Comparison of ENCODE assay signal across 9 cellular contexts in the genomic region with DNA sequence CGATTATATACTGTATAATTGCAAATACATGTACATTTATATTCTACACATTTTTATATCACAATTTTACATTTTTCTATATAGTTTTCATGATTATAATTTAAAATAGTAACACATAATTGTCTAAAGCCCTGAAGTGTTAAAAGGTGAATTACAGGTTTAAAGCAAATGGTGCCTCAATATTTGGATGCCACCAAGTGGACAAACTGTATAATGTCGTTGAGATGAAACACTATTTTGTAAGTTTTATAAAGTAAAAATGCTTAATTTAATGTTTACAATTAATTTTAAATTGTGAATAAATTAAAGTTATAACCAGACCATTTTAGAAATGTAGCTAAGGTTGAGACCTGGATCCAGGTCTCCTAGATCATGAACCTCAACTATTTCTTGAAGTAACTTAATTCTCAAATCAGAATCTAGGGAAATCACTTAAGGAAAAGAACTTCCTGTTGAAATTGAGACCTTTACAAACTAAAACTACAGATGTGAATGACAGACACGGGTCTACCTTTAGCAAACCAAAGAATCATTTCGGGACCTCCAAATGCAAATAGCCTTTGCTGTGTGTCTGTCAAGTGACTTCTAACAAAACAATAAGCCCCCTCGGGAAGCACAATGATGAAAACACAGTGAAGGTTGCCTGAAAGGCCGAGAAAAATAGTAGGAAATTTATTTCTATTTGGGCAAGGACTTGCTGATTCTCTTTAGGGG. TPM values are rescaled to one million over a fixed set of nuclear protein-coding genes. Genes with fewer than 3 reads are reported as not detected.
DNase-seq lines count a peak whose midpoint lies in the region; ATAC-seq and TF ChIP-seq lines count a peak whose summit lies in the region.
"Had no signal": no experiment of that assay in that cellular context is flagged by ENCODE, and none has a peak within 500 bp of the region (broad histone marks: within the 10 kb centered on the region; RNA-seq: fewer than 3 reads in every experiment).

No MANE protein-coding gene starts in this region.

- H3K18ac ChIP-seq in IMR-90 (ENCODE audit: low read depth, low read length): peak overlapping the region; percentile 31; the same call in 1 of the 2 replicates

- POLR2A ChIA-PET in CD8-positive, alpha-beta T cell (lab: Charles Lee): no interaction called here
- POLR2A ChIA-PET in IMR-90 (lab: Charles Lee; ENCODE audit: unreplicated experiment): no interaction called here

- H2BK15ac ChIP-seq in IMR-90 (ENCODE audit: low read depth, low read length): no peak overlapping the region

- no peaks in the 10 kb centered on the region for H3K9me3 Mint-ChIP-seq in CD8-positive, alpha-beta T cell

- no peak for DNase-seq in CD8-positive, alpha-beta T cell
- DNase-seq in IMR-90 (peak; percentile 23), ascending aorta (ENCODE audit: low spot score in 2 of 2) (no peak), left lung (no peak), DMS153 (lab: John Stamatoyannopoulos, UW) (no peak)

- H3K36me3 ChIP-seq in CD8-positive, alpha-beta T cell (ENCODE audit: insufficient read depth, low read length): no peaks in the 10 kb centered on the region
- H3K36me3 ChIP-seq in IMR-90 (ENCODE audit: control insufficient read depth, insufficient read depth, low read length) (no peaks in the 10 kb centered on the region; the same call in 1 of the 2 replicates), ascending aorta (no peaks in the 10 kb centered on the region), left lung (no peaks in the 10 kb centered on the region)
- H3K36me3 ChIP-seq: neutrophil had no signal

- no peak overlapping the region for H3K56ac ChIP-seq in IMR-90 (ENCODE audit: extremely low read depth, insufficient read depth, low read length)

- 0 out of 2 replicates have a peak overlapping the region, but pooled peaks have one; percentile 16 for H3K23ac ChIP-seq in IMR-90 (ENCODE audit: low read depth, low read length)

- H3K4me3 Mint-ChIP-seq in CD8-positive, alpha-beta T cell: no peak overlapping the region

- dilution Hi-C loops in IMR-90 (cut with HindIII; ENCODE audit: low sequenced_read_pairs, unreplicated experiment): no loop called here

- TF ChIP-seq CTCF in CD8-positive, alpha-beta T cell (IDR thresholded peaks at IDR 0.05): peak; percentile 40
- TF ChIP-seq CTCF in IMR-90 (conservative IDR thresholded peaks at IDR 0.05; ENCODE audit: low read depth, low read length) (peak; percentile 61), ascending aorta (IDR thresholded peaks at IDR 0.05) (peak in 1 of 3 experiments; percentile 57), left lung (IDR thresholded peaks at IDR 0.05) (peak; percentile 18 to 57)

- H4K91ac ChIP-seq in IMR-90 (ENCODE audit: insufficient read depth, low read depth, low read length): no peak overlapping the region

- no peaks in the 10 kb centered on the region for H3K27me3 ChIP-seq in CD8-positive, alpha-beta T cell (ENCODE audit: insufficient read depth, low read length)
- H3K27me3 ChIP-seq in IMR-90 (ENCODE audit: control insufficient read depth, insufficient read depth, low read length) (no peaks in the 10 kb centered on the region), ascending aorta (no peaks in the 10 kb centered on the region), left lung (no peaks in the 10 kb centered on the region)
- H3K27me3 ChIP-seq: neutrophil had no signal

- H4K5ac ChIP-seq in IMR-90 (ENCODE audit: low read depth, low read length): 0 out of 2 replicates have a peak overlapping the region, but pooled peaks have one; percentile 29

- CTCF ChIA-PET in CD8-positive, alpha-beta T cell (lab: Charles Lee): no interaction called here
- CTCF ChIA-PET in IMR-90 (lab: Yijun Ruan, JAX): interaction anchor here (1.0 to 1.5 kb wide), 2 partner anchors 11 to 341 kb away, joined by 3 to 4 read pairs; no protein-coding TSS in a partner anchor

- peaks cover 4% of the 10 kb centered on the region for H3K36me3 Mint-ChIP-seq in CD8-positive, alpha-beta T cell

- H2AK9ac ChIP-seq in IMR-90 (replicated peaks; ENCODE audit: low read depth, low read length, poor library complexity): no peak overlapping the region

- no peak for ATAC-seq in CD8-positive, alpha-beta T cell
- ATAC-seq in IMR-90 (ENCODE audit: low read depth) (0 out of 2 replicates have a peak, but pooled peaks have one; percentile 48), left lung (peak; percentile 83), HG03521 (IDR thresholded peaks at IDR 0.05; ENCODE audit: unreplicated experiment) (no peak), HG03457 (IDR thresholded peaks at IDR 0.05; ENCODE audit: unreplicated experiment) (no peak), HG03460 (IDR thresholded peaks at IDR 0.05; ENCODE audit: unreplicated experiment) (no peak)

- intact Hi-C loops in CD8-positive, alpha-beta T cell (cut with DNase I, micrococcal nuclease): no loop called here
- intact Hi-C loops in IMR-90 (cut with micrococcal nuclease): no loop called here
- intact Hi-C loops in ascending aorta (cut with DNase I): loop anchor here (1.0 kb wide), 1 partner anchor 342 kb away; no protein-coding TSS in a partner anchor
- intact Hi-C loops in left lung (cut with DNase I): no loop called here

- peak; percentile 64 for TF ChIP-seq RAD21 in IMR-90 (IDR thresholded peaks at IDR 0.05; ENCODE audit: low read length)

- no peak overlapping the region for H2AK5ac ChIP-seq in IMR-90 (ENCODE audit: low read depth, low read length)

- no peak overlapping the region for H3K14ac ChIP-seq in IMR-90 (replicated peaks; ENCODE audit: low read depth, low read length)

- no peak overlapping the region for H3K4ac ChIP-seq in IMR-90 (ENCODE audit: low read depth, low read length)

- no peaks in the 10 kb centered on the region for H3K9me1 ChIP-seq in IMR-90 (ENCODE audit: insufficient read depth, low read length)

- no peaks in the 10 kb centered on the region for H3K9me3 ChIP-seq in CD8-positive, alpha-beta T cell (ENCODE audit: low read length)
- no peaks in the 10 kb centered on the region for H3K9me3 ChIP-seq in IMR-90 (ENCODE audit: control insufficient read depth, insufficient read depth, low read length)
- H3K9me3 ChIP-seq in ascending aorta: no peaks in the 10 kb centered on the region
- no peaks in the 10 kb centered on the region for H3K9me3 ChIP-seq in left lung
- H3K9me3 ChIP-seq: neutrophil had no signal

- H3K79me1 ChIP-seq in IMR-90 (ENCODE audit: low read depth in 1 of 2, low read length in 2 of 2): no peaks in the 10 kb centered on the region

- H2BK20ac ChIP-seq in IMR-90 (ENCODE audit: low read depth, low read length): no peak overlapping the region

- no peaks in the 10 kb centered on the region for H4K20me1 ChIP-seq in IMR-90 (ENCODE audit: insufficient read depth, low read length)

- no TSS peak for BruUV-seq in IMR-90 (replicated peaks; lab: Mats Ljungman, UMichigan)

- in situ Hi-C loops in IMR-90 (cut with MboI; ENCODE audit: low sequenced_read_pairs): no loop called here

- no CpG with 5 or more reads among the region's 6 CpGs for WGBS in IMR-90 (ENCODE audit: extremely low coverage in 2 of 2, insufficient read length in 1 of 2), 2 experiments

- H2AFZ ChIP-seq in IMR-90 (replicated peaks; ENCODE audit: low read length, poor library complexity): no peak overlapping the region

- H3K4me3 ChIP-seq in CD8-positive, alpha-beta T cell (ENCODE audit: low read depth, low read length): no peak overlapping the region
- H3K4me3 ChIP-seq in IMR-90 (ENCODE audit: insufficient read depth, low read depth, low read length) (no peak overlapping the region), ascending aorta (peak overlapping the region; percentile 51 to 53), left lung (peak overlapping the region; percentile 2 to 28)

- H2BK120ac ChIP-seq in IMR-90 (ENCODE audit: low read depth, low read length): no peak overlapping the region

- no peak for TF ChIP-seq POLR2A in IMR-90 (IDR thresholded peaks at IDR 0.05; ENCODE audit: low read depth, low read length)

- H2BK5ac ChIP-seq in IMR-90 (ENCODE audit: low read depth, low read length, poor library complexity, severe bottlenecking): no peak overlapping the region

- no peak overlapping the region for H3K27ac ChIP-seq in CD8-positive, alpha-beta T cell (ENCODE audit: low read depth, low read length)
- H3K27ac ChIP-seq in IMR-90 (ENCODE audit: insufficient read depth, low read length) (no peak overlapping the region), ascending aorta (peak overlapping the region; percentile 62 to 79), left lung (peak overlapping the region; percentile 52 to 74)
- H3K27ac ChIP-seq: neutrophil had no signal

- H3K4me2 ChIP-seq in IMR-90 (ENCODE audit: low read depth, low read length): peak overlapping the region; percentile 67; the same call in 1 of the 2 replicates

- H3K27me3 Mint-ChIP-seq in CD8-positive, alpha-beta T cell (ENCODE audit: low read depth): no peaks in the 10 kb centered on the region

- H3K4me1 ChIP-seq in CD8-positive, alpha-beta T cell (ENCODE audit: insufficient read depth, low read length): no peaks in the 10 kb centered on the region
- peaks cover 3% of the 10 kb centered on the region; the same call in 1 of the 2 replicates for H3K4me1 ChIP-seq in IMR-90 (ENCODE audit: control insufficient read depth, insufficient read depth, low read length)
- peaks cover 0 to 3% of the 10 kb centered on the region in 2 donors for H3K4me1 ChIP-seq in ascending aorta
- H3K4me1 ChIP-seq in left lung: no peaks in the 10 kb centered on the region

- no peak overlapping the region; a peak in 1 of 4 replicates for H4K8ac ChIP-seq in IMR-90 (ENCODE audit: low read depth in 2 of 2, low read length in 2 of 2)

- H3K27ac Mint-ChIP-seq in CD8-positive, alpha-beta T cell: no peak overlapping the region

- no peaks in the 10 kb centered on the region for H3K4me1 Mint-ChIP-seq in CD8-positive, alpha-beta T cell (ENCODE audit: low read depth)

- no peak overlapping the region for H3K9ac ChIP-seq in IMR-90 (ENCODE audit: low read depth, low read length)

TF ChIP-seq in IMR-90, 13 proteins besides CTCF, POLR2A, EP300 and RAD21:
- TF ChIP-seq USF2 (IDR thresholded peaks at IDR 0.05; ENCODE audit: low read depth, low read length) (no peak), RCOR1 (IDR thresholded peaks at IDR 0.05; ENCODE audit: insufficient replicate concordance, low read length) (no peak), SMC3 (IDR thresholded peaks at IDR 0.05; ENCODE audit: low read depth, low read length) (peak; percentile 45; the same call in 1 of the 2 replicates), RFX5 (IDR thresholded peaks at IDR 0.05; ENCODE audit: low read depth, low read length) (no peak)
TF ChIP-seq in IMR-90: peak in this region for 1.

RNA-seq across cellular contexts. Expression of gene EHHADH, which starts 37.8 kb away (rescaled TPM):
- total RNA-seq in CD8-positive, alpha-beta T cell: under 1 TPM; 0.28 to 0.73 TPM
- 4.2 and 4.7 TPM in 2 replicates for total RNA-seq in IMR-90 (2012; rRNA removed)
- polyA plus RNA-seq in IMR-90 (2012; rRNA removed): 2.0 TPM in 2 replicates
- 0.95 and 1.7 TPM in 2 replicates for polyA plus RNA-seq in IMR-90 (2012; cell fraction: cytosol; rRNA removed)
- polyA plus RNA-seq in IMR-90 (2012; cell fraction: nucleus; rRNA removed; ENCODE audit: low replicate concordance): 0.47 and 2.0 TPM in 2 replicates
- total RNA-seq in ascending aorta: 1.8 TPM
- 10 to 100 TPM in 1 of 2 donors, 1 to 10 TPM in 1; 7.4 to 13.5 TPM for total RNA-seq in left lung

Comparison
In these comparisons a context has a peak if more than half of its experiments do, and no peak if none do; other contexts are left out.
1. ATAC-seq: peak in IMR-90 (single experiment) and left lung (single experiment); none in CD8-positive, alpha-beta T cell (single experiment), HG03521 (single experiment), HG03457 (single experiment) and HG03460 (single experiment).
2. H3K27ac ChIP-seq: peak in ascending aorta (2 of 2) and left lung (2 of 2); none in CD8-positive, alpha-beta T cell (single experiment) and IMR-90 (single experiment).
3. H3K4me3 ChIP-seq: peak in ascending aorta (2 of 2) and left lung (2 of 2); none in CD8-positive, alpha-beta T cell (single experiment) and IMR-90 (single experiment).